10 cellular contexts compared by ENCODE assay signal in the genomic region with DNA sequence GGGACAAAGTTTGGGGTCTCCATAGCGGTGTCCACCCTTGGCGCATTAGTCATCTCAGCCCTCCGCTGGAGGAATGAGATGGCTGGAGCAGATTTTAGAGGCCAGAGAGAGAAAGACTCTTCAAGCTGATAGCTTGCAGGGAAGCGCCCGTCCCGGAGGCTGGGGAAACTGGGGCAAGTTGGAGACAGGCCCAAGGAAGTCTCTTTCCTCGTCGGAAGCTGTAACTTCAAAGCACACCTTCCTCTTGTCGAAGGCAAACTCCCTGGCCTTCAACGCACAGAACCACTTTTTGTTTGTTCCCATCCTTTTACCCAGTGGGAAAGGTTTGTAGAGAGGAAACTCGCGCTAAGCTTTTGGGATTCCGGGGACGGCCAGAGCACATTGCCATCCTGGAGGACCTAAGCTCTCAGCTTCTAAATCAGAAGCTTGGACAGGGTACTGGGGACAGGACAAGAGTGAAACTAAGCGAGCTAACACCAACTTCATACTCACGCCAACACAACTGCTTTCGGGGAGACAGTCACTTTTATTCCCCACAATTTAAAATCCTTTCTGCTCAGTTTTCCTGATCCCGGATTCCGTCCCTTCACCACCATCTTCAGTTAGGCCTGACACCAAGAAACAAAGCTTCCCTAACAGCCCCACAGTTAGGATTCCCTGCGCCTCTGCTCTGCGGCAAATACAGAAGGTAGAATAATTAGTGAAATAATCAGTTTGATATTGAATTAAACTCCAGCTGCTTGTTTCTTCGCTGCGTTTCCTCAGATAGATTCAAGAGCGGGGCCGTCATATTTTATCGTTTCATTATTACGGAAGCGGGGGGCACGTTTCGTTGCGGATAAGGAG. TPM values are rescaled to one million over a fixed set of nuclear protein-coding genes. Genes with fewer than 3 reads are reported as not detected.
A peak's percentile ranks its signal among the peaks of the same experiment; 100 is the strongest.
DNase-seq lines count a peak whose midpoint lies in the region; ATAC-seq and TF ChIP-seq lines count a peak whose summit lies in the region.
"Had no signal": no experiment of that assay in that cellular context is flagged by ENCODE, and none has a peak within 500 bp of the region (broad histone marks: within the 10 kb centered on the region; RNA-seq: fewer than 3 reads in every experiment).

No MANE protein-coding gene starts in this region.

- intact Hi-C loops in heart right ventricle (cut with DNase I) (no loop called here), Right ventricle myocardium superior (cut with DNase I) (no loop called here)

- H3K36me3 ChIP-seq in heart right ventricle (no peaks in the 10 kb centered on the region), brain microvascular endothelial cell (replicated peaks) (no peaks in the 10 kb centered on the region)
- H3K36me3 ChIP-seq: right atrium auricular region had no signal

- ATAC-seq in heart right ventricle, result no peak
- ATAC-seq in Right ventricle myocardium superior (ENCODE audit: poor library complexity), result no peak
- ATAC-seq in memory B cell (ENCODE audit: low read depth), result no peak
- ATAC-seq in HG03135 (IDR thresholded peaks at IDR 0.05; ENCODE audit: unreplicated experiment), result no peak

- 3% methylated on average over 31 of the region's 31 CpGs for WGBS in heart right ventricle, 2 donors

- H3K27me3 ChIP-seq in heart right ventricle (peaks cover 35 to 100% (median 99%) of the 10 kb centered on the region in 7 donors), brain microvascular endothelial cell (replicated peaks) (peaks cover 95% of the 10 kb centered on the region)

- peaks cover 43% of the 10 kb centered on the region for H3K4me1 Mint-ChIP-seq in activated naive CD8-positive, alpha-beta T cell treated with anti-CD3 and anti-CD28 coated beads for 36 hours
- H3K4me1 Mint-ChIP-seq in memory B cell (peaks cover 10% of the 10 kb centered on the region), type B pancreatic cell (ENCODE audit: unreplicated experiment) (peaks cover 20% of the 10 kb centered on the region)

- no peak for TF ChIP-seq CTCF in heart right ventricle (IDR thresholded peaks at IDR 0.05)
- TF ChIP-seq CTCF in type B pancreatic cell (conservative IDR thresholded peaks at IDR 0.05), result no peak
- no peak for TF ChIP-seq CTCF in brain microvascular endothelial cell (IDR thresholded peaks at IDR 0.05; ENCODE audit: low read depth, low read length, missing control alignments)

- H3K4me3 ChIP-seq in heart right ventricle, result peak overlapping the region in 7 of 10 donors; percentile 2 to 61 (median 31)
- no peak overlapping the region for H3K4me3 ChIP-seq in brain microvascular endothelial cell (ENCODE audit: low read depth, low read length)

- H3K9me3 ChIP-seq in heart right ventricle, result no peaks in the 10 kb centered on the region
- H3K9me3 ChIP-seq: right atrium auricular region, testis had no signal

- H3K27me3 Mint-ChIP-seq in activated naive CD8-positive, alpha-beta T cell treated with anti-CD3 and anti-CD28 coated beads for 36 hours, result peaks cover 76% of the 10 kb centered on the region
- H3K27me3 Mint-ChIP-seq in memory B cell, result peaks cover 38% of the 10 kb centered on the region
- H3K27me3 Mint-ChIP-seq in type B pancreatic cell, result peaks cover 94% of the 10 kb centered on the region

- no peak for DNase-seq in heart right ventricle
- no peak for DNase-seq in Right ventricle myocardium superior
- DNase-seq in activated naive CD8-positive, alpha-beta T cell treated with anti-CD3 and anti-CD28 coated beads for 36 hours, result no peak
- no peak for DNase-seq in memory B cell (ENCODE audit: low spot score in 2 of 2)
- no peak for DNase-seq in type B pancreatic cell (ENCODE audit: extremely low spot score, unreplicated experiment)
- DNase-seq in dedifferentiated amniotic fluid mesenchymal stem cell (ENCODE audit: extremely low spot score), result no peak
- DNase-seq in brain microvascular endothelial cell, result no peak
- DNase-seq: testis had no signal

- H3K36me3 Mint-ChIP-seq in activated naive CD8-positive, alpha-beta T cell treated with anti-CD3 and anti-CD28 coated beads for 36 hours, result no peaks in the 10 kb centered on the region
- H3K36me3 Mint-ChIP-seq in memory B cell (no peaks in the 10 kb centered on the region), type B pancreatic cell (no peaks in the 10 kb centered on the region)

- in situ Hi-C loops in brain microvascular endothelial cell (cut with HindIII; ENCODE audit: low pct_ligation_motif_present, low sequenced_read_pairs), result no loop called here

- peaks cover 0 to 44% (median 30%) of the 10 kb centered on the region in 9 donors for H3K4me1 ChIP-seq in heart right ventricle

- no peaks in the 10 kb centered on the region for H3K9me3 Mint-ChIP-seq in activated naive CD8-positive, alpha-beta T cell treated with anti-CD3 and anti-CD28 coated beads for 36 hours
- no peaks in the 10 kb centered on the region for H3K9me3 Mint-ChIP-seq in memory B cell
- peaks cover 4% of the 10 kb centered on the region for H3K9me3 Mint-ChIP-seq in type B pancreatic cell

- no peak overlapping the region for H3K27ac Mint-ChIP-seq in activated naive CD8-positive, alpha-beta T cell treated with anti-CD3 and anti-CD28 coated beads for 36 hours
- H3K27ac Mint-ChIP-seq in memory B cell (no peak overlapping the region), type B pancreatic cell (peak overlapping the region; percentile 13)

- H3K27ac ChIP-seq in heart right ventricle, result no peak overlapping the region
- no peak overlapping the region for H3K27ac ChIP-seq in brain microvascular endothelial cell
- H3K27ac ChIP-seq: right atrium auricular region, testis had no signal

- peak overlapping the region; percentile 81 for H3K4me3 Mint-ChIP-seq in activated naive CD8-positive, alpha-beta T cell treated with anti-CD3 and anti-CD28 coated beads for 36 hours
- peak overlapping the region; percentile 37 for H3K4me3 Mint-ChIP-seq in memory B cell
- peak overlapping the region; percentile 77 for H3K4me3 Mint-ChIP-seq in type B pancreatic cell

RNA-seq across cellular contexts. Expression of a gene that starts 1.1 kb away (rescaled TPM):
- total RNA-seq in heart right ventricle, result under 1 TPM in 7 of 10 donors, not detected in 3; 0.09 to 0.76 (median 0.19) TPM
- polyA plus RNA-seq in heart right ventricle, result under 1 TPM; 0.01 to 0.07 TPM
- total RNA-seq in Right ventricle myocardium superior, result 0.08 TPM
- under 1 TPM; 0.50 to 0.97 TPM for total RNA-seq in activated naive CD8-positive, alpha-beta T cell treated with anti-CD3 and anti-CD28 coated beads for 36 hours
- total RNA-seq in type B pancreatic cell (ENCODE audit: low replicate concordance), result not detected in 2 replicates
